1 cellular context compared by ENCODE assay signal in genomic region chr1:202116287-202116686, GRCh38.
TF ChIP-seq lines count a peak whose summit lies in the region.

No MANE protein-coding gene starts in this region.

TF ChIP-seq in HepG2, 621 proteins besides CTCF, POLR2A, EP300 and RAD21:
- TF ChIP-seq ZKSCAN1 (IDR thresholded peaks at IDR 0.05; ENCODE audit: low read length) (peak; percentile 27; the same call in 1 of the 2 replicates), ZMYM3 (CRISPR knock-in tag; IDR thresholded peaks at IDR 0.05) (no peak)
